Comparison of ENCODE assay signal across 8 cellular contexts in genomic region chr1:23168079-23168461, GRCh38. TPM values are rescaled to one million over a fixed set of nuclear protein-coding genes. Genes with fewer than 3 reads are reported as not detected.
DNase-seq lines count a peak whose midpoint lies in the region; ATAC-seq and TF ChIP-seq lines count a peak whose summit lies in the region.

No MANE protein-coding gene starts in this region.

- H3K4me1 Mint-ChIP-seq in CD8-positive, alpha-beta T cell (ENCODE audit: low read depth): peaks cover 44% of the 10 kb centered on the region
- peaks cover 23 to 30% of the 10 kb centered on the region in 2 donors for H3K4me1 Mint-ChIP-seq in natural killer cell treated with Interleukin-12 subunit alpha and Interleukin-12 subunit beta and Interleukin-15 and Interleukin-18, amount 100 ng/mL, for 72 hours (ENCODE audit: low read depth in 2 of 2)

- peaks cover 2% of the 10 kb centered on the region for H3K36me3 Mint-ChIP-seq in CD8-positive, alpha-beta T cell
- H3K36me3 Mint-ChIP-seq in natural killer cell treated with Interleukin-12 subunit alpha and Interleukin-12 subunit beta and Interleukin-15 and Interleukin-18, amount 100 ng/mL, for 72 hours: no peaks in the 10 kb centered on the region

- no peaks in the 10 kb centered on the region for H3K27me3 ChIP-seq in CD8-positive, alpha-beta T cell (ENCODE audit: insufficient read depth, low read length)

- peak overlapping the region; percentile 86 for H3K27ac Mint-ChIP-seq in CD8-positive, alpha-beta T cell
- peak overlapping the region; percentile 64 to 89 for H3K27ac Mint-ChIP-seq in natural killer cell treated with Interleukin-12 subunit alpha and Interleukin-12 subunit beta and Interleukin-15 and Interleukin-18, amount 100 ng/mL, for 72 hours

- H3K9me3 ChIP-seq in CD8-positive, alpha-beta T cell (ENCODE audit: low read length): no peaks in the 10 kb centered on the region

- no peaks in the 10 kb centered on the region for H3K36me3 ChIP-seq in CD8-positive, alpha-beta T cell (ENCODE audit: insufficient read depth, low read length)

- H3K27me3 Mint-ChIP-seq in CD8-positive, alpha-beta T cell (ENCODE audit: low read depth): no peaks in the 10 kb centered on the region
- H3K27me3 Mint-ChIP-seq in natural killer cell treated with Interleukin-12 subunit alpha and Interleukin-12 subunit beta and Interleukin-15 and Interleukin-18, amount 100 ng/mL, for 72 hours: no peaks in the 10 kb centered on the region

- intact Hi-C loops in CD8-positive, alpha-beta T cell (cut with DNase I, micrococcal nuclease): loop anchor here (1.0 to 5.0 kb wide), 4 partner anchors 20 to 151 kb away; partner anchors contain the start of genes KDM1A (in 2 of the 2) and TEX46 (in 1 of the 2)

- peak overlapping the region; percentile 94 for H3K4me3 Mint-ChIP-seq in CD8-positive, alpha-beta T cell
- peak overlapping the region; percentile 96 for H3K4me3 Mint-ChIP-seq in natural killer cell treated with Interleukin-12 subunit alpha and Interleukin-12 subunit beta and Interleukin-15 and Interleukin-18, amount 100 ng/mL, for 72 hours

- peak; percentile 39 for ATAC-seq in CD8-positive, alpha-beta T cell
- ATAC-seq in HG02885 (IDR thresholded peaks at IDR 0.05; ENCODE audit: poor library complexity, unreplicated experiment) (peak; percentile 44), HG02981 (IDR thresholded peaks at IDR 0.05; ENCODE audit: unreplicated experiment) (no peak), HG03025 (IDR thresholded peaks at IDR 0.05; ENCODE audit: low FRiP score, unreplicated experiment) (no peak)
- ATAC-seq in natural killer cell treated with Interleukin-12 subunit alpha and Interleukin-12 subunit beta and Interleukin-15 and Interleukin-18, amount 100 ng/mL, for 72 hours: peak; percentile 73 to 75

- CTCF ChIA-PET in CD8-positive, alpha-beta T cell (lab: Charles Lee): interaction anchor here (1.0 to 4.7 kb wide), 2 partner anchors 16 to 64 kb away, joined by 5 to 39 read pairs; no protein-coding TSS in a partner anchor

- TF ChIP-seq CTCF in CD8-positive, alpha-beta T cell (IDR thresholded peaks at IDR 0.05): no peak
- TF ChIP-seq CTCF in WI38 (IDR thresholded peaks at IDR 0.05; ENCODE audit: low read depth, low read length) (no peak), epithelial cell of esophagus (IDR thresholded peaks at IDR 0.05; ENCODE audit: insufficient read depth, low read depth, low read length, missing control alignments) (no peak)

- H3K9me3 Mint-ChIP-seq in CD8-positive, alpha-beta T cell: no peaks in the 10 kb centered on the region
- no peaks in the 10 kb centered on the region for H3K9me3 Mint-ChIP-seq in natural killer cell treated with Interleukin-12 subunit alpha and Interleukin-12 subunit beta and Interleukin-15 and Interleukin-18, amount 100 ng/mL, for 72 hours

- peaks cover 20% of the 10 kb centered on the region for H3K4me1 ChIP-seq in CD8-positive, alpha-beta T cell (ENCODE audit: insufficient read depth, low read length)

- H3K27ac ChIP-seq in CD8-positive, alpha-beta T cell (ENCODE audit: low read depth, low read length): peak overlapping the region; percentile 75

- POLR2A ChIA-PET in CD8-positive, alpha-beta T cell (lab: Charles Lee): interaction anchor here (0.9 to 3.6 kb wide), 6 partner anchors 11 to 68 kb away, joined by 3 to 15 read pairs (median 4); no protein-coding TSS in a partner anchor

- DNase-seq in CD8-positive, alpha-beta T cell: peak in 5 of 7 experiments; percentile 7 to 51 (median 27)
- DNase-seq in epithelial cell of esophagus (ENCODE audit: low read depth) (no peak), NCI-H1092 treated with DMSO at 0.1 percent for 48 hours (lab: John Stamatoyannopoulos, UW) (no peak)
- DNase-seq in natural killer cell treated with Interleukin-12 subunit alpha and Interleukin-12 subunit beta and Interleukin-15 and Interleukin-18, amount 100 ng/mL, for 72 hours (ENCODE audit: low spot score): peak; percentile 68

- peak overlapping the region; percentile 93 for H3K4me3 ChIP-seq in CD8-positive, alpha-beta T cell (ENCODE audit: low read depth, low read length)
- H3K4me3 ChIP-seq in WI38 (ENCODE audit: low read depth, low read length): peak overlapping the region; percentile 90
- H3K4me3 ChIP-seq in epithelial cell of esophagus (ENCODE audit: low read length): peak overlapping the region; percentile 95

RNA-seq across cellular contexts. Expression of gene LUZP1, which starts 0.6 kb away (rescaled TPM):
- total RNA-seq in CD8-positive, alpha-beta T cell: 10 to 100 TPM; 51.0 to 52.5 TPM
- total RNA-seq in natural killer cell treated with Interleukin-12 subunit alpha and Interleukin-12 subunit beta and Interleukin-15 and Interleukin-18, amount 100 ng/mL, for 72 hours: 10 to 100 TPM; 42.7 to 43.1 TPM

RNA-seq across cellular contexts. Expression of gene HTR1D, which starts 49.2 kb away (rescaled TPM):
- total RNA-seq in CD8-positive, alpha-beta T cell: not detected
- not detected for total RNA-seq in natural killer cell treated with Interleukin-12 subunit alpha and Interleukin-12 subunit beta and Interleukin-15 and Interleukin-18, amount 100 ng/mL, for 72 hours

Comparison
In these comparisons a context has a peak if more than half of its experiments do, and no peak if none do; other contexts are left out.
1. ATAC-seq: peak in CD8-positive, alpha-beta T cell (single experiment), HG02885 (single experiment) and natural killer cell treated with Interleukin-12 subunit alpha and Interleukin-12 subunit beta and Interleukin-15 and Interleukin-18, amount 100 ng/mL, for 72 hours (2 of 2); none in HG02981 (single experiment) and HG03025 (single experiment).
2. DNase-seq: peak in CD8-positive, alpha-beta T cell (5 of 7) and natural killer cell treated with Interleukin-12 subunit alpha and Interleukin-12 subunit beta and Interleukin-15 and Interleukin-18, amount 100 ng/mL, for 72 hours (single experiment); none in epithelial cell of esophagus (single experiment) and NCI-H1092 treated with DMSO at 0.1 percent for 48 hours (single experiment).
3. Peak in every context shown above with its lines, with median percentiles within 50 percentile points of each other: H3K4me3 ChIP-seq.